In genomic region chr12:64890873-64891468, GRCh38 we compare ENCODE assay signal across 8 cellular contexts.
A peak's percentile ranks its signal among the peaks of the same experiment; 100 is the strongest.
DNase-seq lines count a peak whose midpoint lies in the region; ATAC-seq and TF ChIP-seq lines count a peak whose summit lies in the region.

No MANE protein-coding gene starts in this region.

- no peak overlapping the region for H3K27ac Mint-ChIP-seq in T-helper 17 cell
- no peak overlapping the region for H3K27ac Mint-ChIP-seq in activated T-helper 1 cell treated with anti-CD3 and anti-CD28 coated beads, Interleukin-12 subunit alpha, Interleukin-12 subunit beta, Interleukin-2, Interleukin-4 antibody, amounts not matched to agents 30 ng/mL and 10 ng/mL and 1 ng/mL, durations not matched to agents 14 hours and 24 hours and 36 hours

- H3K9ac ChIP-seq in HCT116 (ENCODE audit: low read length): no peak overlapping the region

- H3K4me1 ChIP-seq in HCT116 (ENCODE audit: control insufficient read depth in 1 of 2, insufficient read depth in 2 of 2, low read length in 2 of 2): peaks cover 0 to 6% of the 10 kb centered on the region in 2 experiments; a peak in 1 of 4 replicates
- no peaks in the 10 kb centered on the region for H3K4me1 ChIP-seq in neutrophil (ENCODE audit: control insufficient read depth in 1 of 2, insufficient read depth in 1 of 2, low read depth in 1 of 2, low read length in 1 of 2)

- DNase-seq in GM04504 (ENCODE audit: low read depth) (peak; percentile 28), HCT116 (ENCODE audit: low read depth, low spot score) (peak; percentile 51), NCI-H1694 treated with DMSO at 0.1 percent for 48 hours (lab: John Stamatoyannopoulos, UW) (peak; percentile 45), T-helper 17 cell (no peak), fibroblast of pulmonary artery (ENCODE audit: low read depth) (peak; percentile 82)
- no peak for DNase-seq in activated T-helper 1 cell treated with anti-CD3 and anti-CD28 coated beads, Interleukin-12 subunit alpha, Interleukin-12 subunit beta, Interleukin-2, Interleukin-4 antibody, amounts not matched to agents 30 ng/mL and 10 ng/mL and 1 ng/mL, durations not matched to agents 14 hours and 24 hours and 36 hours (ENCODE audit: low spot score)

- peak; percentile 95 for TF ChIP-seq RAD21 in HCT116 (IDR thresholded peaks at IDR 0.05; ENCODE audit: low read depth)

- no peaks in the 10 kb centered on the region for H3K36me3 ChIP-seq in HCT116 (ENCODE audit: control insufficient read depth in 1 of 2, insufficient read depth in 2 of 2, low read length in 2 of 2)
- H3K36me3 ChIP-seq in neutrophil: no peaks in the 10 kb centered on the region

- no peak overlapping the region for H3K27ac ChIP-seq in HCT116 (ENCODE audit: low read depth, low read length)
- H3K27ac ChIP-seq in neutrophil: no peak overlapping the region

- no peak overlapping the region for H3K4me3 Mint-ChIP-seq in T-helper 17 cell
- no peak overlapping the region for H3K4me3 Mint-ChIP-seq in activated T-helper 1 cell treated with anti-CD3 and anti-CD28 coated beads, Interleukin-12 subunit alpha, Interleukin-12 subunit beta, Interleukin-2, Interleukin-4 antibody, amounts not matched to agents 30 ng/mL and 10 ng/mL and 1 ng/mL, durations not matched to agents 14 hours and 24 hours and 36 hours

- H3K4me1 Mint-ChIP-seq in T-helper 17 cell: no peaks in the 10 kb centered on the region
- H3K4me1 Mint-ChIP-seq in activated T-helper 1 cell treated with anti-CD3 and anti-CD28 coated beads, Interleukin-12 subunit alpha, Interleukin-12 subunit beta, Interleukin-2, Interleukin-4 antibody, amounts not matched to agents 30 ng/mL and 10 ng/mL and 1 ng/mL, durations not matched to agents 14 hours and 24 hours and 36 hours (ENCODE audit: low read depth): no peaks in the 10 kb centered on the region

- RAD21 ChIA-PET in HCT116 (lab: Charles Lee; ENCODE audit: low non-redundant PET in 1 of 2, low total read pairs in 2 of 2, uncharacterized antibody in 2 of 2, unreplicated experiment in 2 of 2): no interaction called here

- intact Hi-C loops in HCT116 (cut with micrococcal nuclease): loop anchor here (1.0 to 5.0 kb wide), 5 partner anchors 216 to 1216 kb away; no protein-coding TSS in a partner anchor
- intact Hi-C loops in activated T-helper 1 cell treated with anti-CD3 and anti-CD28 coated beads, Interleukin-12 subunit alpha, Interleukin-12 subunit beta, Interleukin-2, Interleukin-4 antibody, amounts not matched to agents 30 ng/mL and 10 ng/mL and 1 ng/mL, durations not matched to agents 14 hours and 24 hours and 36 hours (cut with micrococcal nuclease): loop anchor here (1.0 to 10.0 kb wide), 7 partner anchors 89 to 1804 kb away; no protein-coding TSS in a partner anchor

- H3K4me3 ChIP-seq in HCT116 (replicated peaks in 1 of 2; ENCODE audit: low read depth in 1 of 2, low read length in 2 of 2) (no peak overlapping the region), fibroblast of pulmonary artery (replicated peaks; ENCODE audit: low read depth, low read length) (no peak overlapping the region), neutrophil (ENCODE audit: low read depth in 1 of 2, low read length in 1 of 2) (no peak overlapping the region)

- peaks cover 34% of the 10 kb centered on the region for H3K27me3 Mint-ChIP-seq in T-helper 17 cell
- H3K27me3 Mint-ChIP-seq in activated T-helper 1 cell treated with anti-CD3 and anti-CD28 coated beads, Interleukin-12 subunit alpha, Interleukin-12 subunit beta, Interleukin-2, Interleukin-4 antibody, amounts not matched to agents 30 ng/mL and 10 ng/mL and 1 ng/mL, durations not matched to agents 14 hours and 24 hours and 36 hours (ENCODE audit: insufficient read depth): peaks cover 1% of the 10 kb centered on the region

- BruUV-seq in HCT116 (replicated peaks; lab: Mats Ljungman, UMichigan): no TSS peak

- H4K20me1 ChIP-seq in HCT116 (ENCODE audit: insufficient read depth): no peaks in the 10 kb centered on the region

- CTCF ChIA-PET in HCT116 (lab: Charles Lee): interaction anchor here (1.0 to 2.0 kb wide), 9 partner anchors 89 to 415 kb away, joined by 3 to 23 read pairs (median 4); no protein-coding TSS in a partner anchor

- H3K4me2 ChIP-seq in HCT116 (ENCODE audit: low read length): no peak overlapping the region

- no peaks in the 10 kb centered on the region for H3K36me3 Mint-ChIP-seq in T-helper 17 cell (ENCODE audit: low read depth)
- no peaks in the 10 kb centered on the region for H3K36me3 Mint-ChIP-seq in activated T-helper 1 cell treated with anti-CD3 and anti-CD28 coated beads, Interleukin-12 subunit alpha, Interleukin-12 subunit beta, Interleukin-2, Interleukin-4 antibody, amounts not matched to agents 30 ng/mL and 10 ng/mL and 1 ng/mL, durations not matched to agents 14 hours and 24 hours and 36 hours (ENCODE audit: low read depth)

- peak; percentile 60 to 84 (median 80) for TF ChIP-seq CTCF in HCT116 (IDR thresholded peaks at IDR 0.05 in 2 of 3, conservative IDR thresholded peaks at IDR 0.05 in 1 of 3; ENCODE audit: borderline replicate concordance in 1 of 3, insufficient read depth in 1 of 3, low read depth in 2 of 3, low read length in 2 of 3)
- peak; percentile 65 for TF ChIP-seq CTCF in fibroblast of pulmonary artery (IDR thresholded peaks at IDR 0.05; ENCODE audit: low read length, missing control alignments)
- TF ChIP-seq CTCF in neutrophil (IDR thresholded peaks at IDR 0.05): peak; percentile 81

- ATAC-seq in HCT116 (peak; percentile 84), T-helper 17 cell (peak; percentile 47), GM21576 (IDR thresholded peaks at IDR 0.05; ENCODE audit: unreplicated experiment) (no peak)

- no peaks in the 10 kb centered on the region for H3K9me3 Mint-ChIP-seq in activated T-helper 1 cell treated with anti-CD3 and anti-CD28 coated beads, Interleukin-12 subunit alpha, Interleukin-12 subunit beta, Interleukin-2, Interleukin-4 antibody, amounts not matched to agents 30 ng/mL and 10 ng/mL and 1 ng/mL, durations not matched to agents 14 hours and 24 hours and 36 hours

- no peak overlapping the region for H2AFZ ChIP-seq in HCT116 (ENCODE audit: low read depth, low read length, poor library complexity, severe bottlenecking)

- no peak for TF ChIP-seq POLR2A in HCT116 (IDR thresholded peaks at IDR 0.05; ENCODE audit: borderline replicate concordance, extremely low read depth, insufficient read depth, insufficient read length)

- H3K9me3 ChIP-seq in HCT116 (ENCODE audit: control insufficient read depth in 1 of 2, insufficient read depth in 1 of 2, low read depth in 1 of 2, low read length in 2 of 2) (no peaks in the 10 kb centered on the region), T-helper 17 cell (ENCODE audit: control insufficient read depth, low read length, poor library complexity, severe bottlenecking) (no peaks in the 10 kb centered on the region), neutrophil (no peaks in the 10 kb centered on the region)

- no peaks in the 10 kb centered on the region for H3K27me3 ChIP-seq in HCT116 (ENCODE audit: insufficient read depth, low read length)
- H3K27me3 ChIP-seq in neutrophil: peaks cover 62% of the 10 kb centered on the region

- H3K9me2 ChIP-seq in HCT116 (ENCODE audit: insufficient read depth): no peaks in the 10 kb centered on the region

- POLR2A ChIA-PET in HCT116 (lab: Charles Lee): no interaction called here

- H3K79me2 ChIP-seq in HCT116 (ENCODE audit: insufficient read depth, low read length): no peaks in the 10 kb centered on the region

TF ChIP-seq in HCT116, 20 proteins besides CTCF, POLR2A, EP300 and RAD21 (continues in another document):
- TF ChIP-seq CEBPB (IDR thresholded peaks at IDR 0.05; ENCODE audit: low read depth) (no peak), TCF7L2 (IDR thresholded peaks at IDR 0.05; ENCODE audit: borderline replicate concordance, extremely low read depth, insufficient read depth, insufficient read length) (no peak), EGR1 (IDR thresholded peaks at IDR 0.05; ENCODE audit: low read depth) (no peak)
- TF ChIP-seq, protein P1, sequence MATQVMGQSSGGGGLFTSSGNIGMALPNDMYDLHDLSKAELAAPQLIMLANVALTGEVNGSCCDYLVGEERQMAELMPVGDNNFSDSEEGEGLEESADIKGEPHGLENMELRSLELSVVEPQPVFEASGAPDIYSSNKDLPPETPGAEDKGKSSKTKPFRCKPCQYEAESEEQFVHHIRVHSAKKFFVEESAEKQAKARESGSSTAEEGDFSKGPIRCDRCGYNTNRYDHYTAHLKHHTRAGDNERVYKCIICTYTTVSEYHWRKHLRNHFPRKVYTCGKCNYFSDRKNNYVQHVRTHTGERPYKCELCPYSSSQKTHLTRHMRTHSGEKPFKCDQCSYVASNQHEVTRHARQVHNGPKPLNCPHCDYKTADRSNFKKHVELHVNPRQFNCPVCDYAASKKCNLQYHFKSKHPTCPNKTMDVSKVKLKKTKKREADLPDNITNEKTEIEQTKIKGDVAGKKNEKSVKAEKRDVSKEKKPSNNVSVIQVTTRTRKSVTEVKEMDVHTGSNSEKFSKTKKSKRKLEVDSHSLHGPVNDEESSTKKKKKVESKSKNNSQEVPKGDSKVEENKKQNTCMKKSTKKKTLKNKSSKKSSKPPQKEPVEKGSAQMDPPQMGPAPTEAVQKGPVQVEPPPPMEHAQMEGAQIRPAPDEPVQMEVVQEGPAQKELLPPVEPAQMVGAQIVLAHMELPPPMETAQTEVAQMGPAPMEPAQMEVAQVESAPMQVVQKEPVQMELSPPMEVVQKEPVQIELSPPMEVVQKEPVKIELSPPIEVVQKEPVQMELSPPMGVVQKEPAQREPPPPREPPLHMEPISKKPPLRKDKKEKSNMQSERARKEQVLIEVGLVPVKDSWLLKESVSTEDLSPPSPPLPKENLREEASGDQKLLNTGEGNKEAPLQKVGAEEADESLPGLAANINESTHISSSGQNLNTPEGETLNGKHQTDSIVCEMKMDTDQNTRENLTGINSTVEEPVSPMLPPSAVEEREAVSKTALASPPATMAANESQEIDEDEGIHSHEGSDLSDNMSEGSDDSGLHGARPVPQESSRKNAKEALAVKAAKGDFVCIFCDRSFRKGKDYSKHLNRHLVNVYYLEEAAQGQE (IDR thresholded peaks at IDR 0.05; ENCODE audit: low read depth): no peak
- TF ChIP-seq, protein P2, sequence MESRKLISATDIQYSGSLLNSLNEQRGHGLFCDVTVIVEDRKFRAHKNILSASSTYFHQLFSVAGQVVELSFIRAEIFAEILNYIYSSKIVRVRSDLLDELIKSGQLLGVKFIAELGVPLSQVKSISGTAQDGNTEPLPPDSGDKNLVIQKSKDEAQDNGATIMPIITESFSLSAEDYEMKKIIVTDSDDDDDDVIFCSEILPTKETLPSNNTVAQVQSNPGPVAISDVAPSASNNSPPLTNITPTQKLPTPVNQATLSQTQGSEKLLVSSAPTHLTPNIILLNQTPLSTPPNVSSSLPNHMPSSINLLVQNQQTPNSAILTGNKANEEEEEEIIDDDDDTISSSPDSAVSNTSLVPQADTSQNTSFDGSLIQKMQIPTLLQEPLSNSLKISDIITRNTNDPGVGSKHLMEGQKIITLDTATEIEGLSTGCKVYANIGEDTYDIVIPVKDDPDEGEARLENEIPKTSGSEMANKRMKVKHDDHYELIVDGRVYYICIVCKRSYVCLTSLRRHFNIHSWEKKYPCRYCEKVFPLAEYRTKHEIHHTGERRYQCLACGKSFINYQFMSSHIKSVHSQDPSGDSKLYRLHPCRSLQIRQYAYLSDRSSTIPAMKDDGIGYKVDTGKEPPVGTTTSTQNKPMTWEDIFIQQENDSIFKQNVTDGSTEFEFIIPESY (IDR thresholded peaks at IDR 0.05; ENCODE audit: extremely low read depth, insufficient replicate concordance, low read length): no peak

Comparison
In these comparisons a context has a peak if more than half of its experiments do, and no peak if none do; other contexts are left out.
1. DNase-seq: peak in GM04504 (single experiment), HCT116 (single experiment), NCI-H1694 treated with DMSO at 0.1 percent for 48 hours (single experiment) and fibroblast of pulmonary artery (single experiment); none in T-helper 17 cell (0 of 3) and activated T-helper 1 cell treated with anti-CD3 and anti-CD28 coated beads, Interleukin-12 subunit alpha, Interleukin-12 subunit beta, Interleukin-2, Interleukin-4 antibody, amounts not matched to agents 30 ng/mL and 10 ng/mL and 1 ng/mL, durations not matched to agents 14 hours and 24 hours and 36 hours (single experiment).
2. Peak in every context shown above with its lines, with median percentiles within 50 percentile points of each other: CTCF ChIP-seq.